Comparison of ENCODE assay signal across 10 cellular contexts in genomic region chr11:83087035-83087434, GRCh38. TPM values are rescaled to one million over a fixed set of nuclear protein-coding genes. Genes with fewer than 3 reads are reported as not detected.
DNase-seq lines count a peak whose midpoint lies in the region; TF ChIP-seq lines count a peak whose summit lies in the region.
"Had no signal": no experiment of that assay in that cellular context is flagged by ENCODE, and none has a peak within 500 bp of the region (broad histone marks: within the 10 kb centered on the region; RNA-seq: fewer than 3 reads in every experiment).

No MANE protein-coding gene starts in this region.

- no peaks in the 10 kb centered on the region for H3K27me3 Mint-ChIP-seq in activated CD4-positive, alpha-beta memory T cell treated with anti-CD3 and anti-CD28 coated beads, Interleukin-2, amount 10 ng/mL, durations not matched to agents 7 days and 5 days
- peaks cover 2% of the 10 kb centered on the region for H3K27me3 Mint-ChIP-seq in glutamatergic neuron (ENCODE audit: unreplicated experiment)

- TF ChIP-seq POLR2A in adrenal gland (IDR thresholded peaks at IDR 0.05): no peak

- H3K27me3 ChIP-seq in adrenal gland: no peaks in the 10 kb centered on the region
- H3K27me3 ChIP-seq: dorsolateral prefrontal cortex had no signal

- H3K27ac Mint-ChIP-seq in activated CD4-positive, alpha-beta memory T cell treated with anti-CD3 and anti-CD28 coated beads, Interleukin-2, amount 10 ng/mL, durations not matched to agents 7 days and 5 days: no peak overlapping the region
- no peak overlapping the region for H3K27ac Mint-ChIP-seq in glutamatergic neuron (ENCODE audit: unreplicated experiment)

- intact Hi-C loops in adrenal gland (cut with DNase I): no loop called here

- TF ChIP-seq CTCF in adrenal gland (IDR thresholded peaks at IDR 0.05) (peak in 5 of 6 experiments; percentile 8 to 38 (median 21)), glutamatergic neuron (IDR thresholded peaks at IDR 0.05; ENCODE audit: partially characterized antibody, unreplicated experiment) (no peak)

- DNase-seq in ELR (ENCODE audit: low read depth) (peak; percentile 44), NCI-H1092 treated with DMSO at 0.1 percent for 48 hours (lab: John Stamatoyannopoulos, UW) (peak; percentile 78), adrenal gland (no peak), lung microvascular endothelial cell (ENCODE audit: low read depth in 2 of 2) (peak; percentile 11 to 86), glutamatergic neuron (no peak), activated gamma-delta T cell (lab: John Stamatoyannopoulos, UW) (no peak)
- DNase-seq in stimulated activated CD8-positive, alpha-beta memory T cell treated with anti-CD3 and anti-CD28 coated beads, Interleukin-4, amount 100 ng/mL, for 48 hours: no peak
- DNase-seq in activated CD4-positive, alpha-beta memory T cell treated with anti-CD3 and anti-CD28 coated beads, Interleukin-2, amount 10 ng/mL, durations not matched to agents 7 days and 5 days: no peak
- DNase-seq: dorsolateral prefrontal cortex had no signal

- H3K4me1 ChIP-seq in adrenal gland (replicated peaks in 1 of 2): peaks cover 0 to 12% of the 10 kb centered on the region in 2 donors

- H3K9me3 Mint-ChIP-seq in activated CD4-positive, alpha-beta memory T cell treated with anti-CD3 and anti-CD28 coated beads, Interleukin-2, amount 10 ng/mL, durations not matched to agents 7 days and 5 days: no peaks in the 10 kb centered on the region
- H3K9me3 Mint-ChIP-seq in glutamatergic neuron (ENCODE audit: unreplicated experiment): no peaks in the 10 kb centered on the region

- no peak overlapping the region for H3K27ac ChIP-seq in adrenal gland
- H3K27ac ChIP-seq: HL-60 had no signal

- no peaks in the 10 kb centered on the region for H3K9me3 ChIP-seq in adrenal gland (replicated peaks in 1 of 3)

- no peak overlapping the region for H3K4me3 ChIP-seq in adrenal gland
- H3K4me3 ChIP-seq: dorsolateral prefrontal cortex had no signal

- CTCF ChIA-PET in activated CD4-positive, alpha-beta memory T cell treated with anti-CD3 and anti-CD28 coated beads, Interleukin-2, amount 10 ng/mL, durations not matched to agents 7 days and 5 days (lab: Charles Lee): no interaction called here

- POLR2A ChIA-PET in activated CD4-positive, alpha-beta memory T cell treated with anti-CD3 and anti-CD28 coated beads, Interleukin-2, amount 10 ng/mL, durations not matched to agents 7 days and 5 days (lab: Charles Lee): no interaction called here

- H3K36me3 ChIP-seq in adrenal gland (replicated peaks in 1 of 2): no peaks in the 10 kb centered on the region

- H3K36me3 Mint-ChIP-seq in activated CD4-positive, alpha-beta memory T cell treated with anti-CD3 and anti-CD28 coated beads, Interleukin-2, amount 10 ng/mL, durations not matched to agents 7 days and 5 days (ENCODE audit: low read depth): peaks cover 4% of the 10 kb centered on the region
- H3K36me3 Mint-ChIP-seq in glutamatergic neuron (ENCODE audit: unreplicated experiment): no peaks in the 10 kb centered on the region

- 8 to 18% (median 11%) methylated on average over 2 of the region's 2 CpGs for WGBS in adrenal gland, 4 donors

- H3K4me3 Mint-ChIP-seq in activated CD4-positive, alpha-beta memory T cell treated with anti-CD3 and anti-CD28 coated beads, Interleukin-2, amount 10 ng/mL, durations not matched to agents 7 days and 5 days: no peak overlapping the region
- H3K4me3 Mint-ChIP-seq in glutamatergic neuron (ENCODE audit: unreplicated experiment): no peak overlapping the region

- H3K4me1 Mint-ChIP-seq in activated CD4-positive, alpha-beta memory T cell treated with anti-CD3 and anti-CD28 coated beads, Interleukin-2, amount 10 ng/mL, durations not matched to agents 7 days and 5 days: peaks cover 1% of the 10 kb centered on the region
- H3K4me1 Mint-ChIP-seq in glutamatergic neuron (ENCODE audit: low read depth, unreplicated experiment): no peaks in the 10 kb centered on the region

RNA-seq across cellular contexts. Expression of gene RAB30, which starts 15.3 kb away (rescaled TPM):
- total RNA-seq in adrenal gland: 10 to 100 TPM; 24.5 to 69.4 (median 43.1) TPM
- 10 to 100 TPM in 1 of 3 donors, 1 to 10 TPM in 2; 5.1 to 55.4 (median 5.4) TPM for polyA plus RNA-seq in adrenal gland
- total RNA-seq in lung microvascular endothelial cell: 6.9 and 8.9 TPM in 2 replicates
- total RNA-seq in activated CD4-positive, alpha-beta memory T cell treated with anti-CD3 and anti-CD28 coated beads, Interleukin-2, amount 10 ng/mL, durations not matched to agents 7 days and 5 days: 10 to 100 TPM in 1 of 2 experiments, 1 to 10 TPM in 1; 9.9 to 10.2 TPM
- 59.4 TPM for total RNA-seq in glutamatergic neuron (ENCODE audit: unreplicated experiment)

Comparison
In these comparisons a context has a peak if more than half of its experiments do, and no peak if none do; other contexts are left out.
1. DNase-seq: peak in ELR (single experiment), NCI-H1092 treated with DMSO at 0.1 percent for 48 hours (single experiment) and lung microvascular endothelial cell (2 of 2); none in adrenal gland (0 of 7), stimulated activated CD8-positive, alpha-beta memory T cell treated with anti-CD3 and anti-CD28 coated beads, Interleukin-4, amount 100 ng/mL, for 48 hours (single experiment), activated CD4-positive, alpha-beta memory T cell treated with anti-CD3 and anti-CD28 coated beads, Interleukin-2, amount 10 ng/mL, durations not matched to agents 7 days and 5 days (single experiment), glutamatergic neuron (single experiment) and activated gamma-delta T cell (single experiment).